25 cellular contexts compared by ENCODE assay signal in genomic region chr19:30082611-30083010, GRCh38.
"Had no signal": no experiment of that assay in that cellular context is flagged by ENCODE, and none has a peak within 500 bp of the region (broad histone marks: within the 10 kb centered on the region; RNA-seq: fewer than 3 reads in every experiment).

No MANE protein-coding gene starts in this region.

- ATAC-seq: foreskin keratinocyte; gastroesophageal sphincter; left colon; mucosa of descending colon; natural killer cell treated with Interleukin-12 subunit alpha and Interleukin-12 subunit beta and Interleukin-15 and Interleukin-18, amount 100 ng/mL, for 72 hours; pancreas; stimulated activated memory B cell treated with anti-CD40 and anti-IgM and Interleukin-4, amounts not matched to agents 10 μg/mL and 1 μg/mL and 100 μg/mL, for 72 hours; stimulated activated naive CD8-positive, alpha-beta T cell treated with anti-CD3 and anti-CD28 coated beads, Interleukin-15, Interleukin-2, amounts not matched to agents 100 U/mL and 50 U/mL, for 24 hours had no signal

- H3K27ac Mint-ChIP-seq: memory B cell; naive B cell; natural killer cell treated with Interleukin-12 subunit alpha and Interleukin-12 subunit beta and Interleukin-15 and Interleukin-18, amount 100 ng/mL, for 72 hours; stimulated activated memory B cell treated with anti-CD40 and anti-IgM and Interleukin-4, amounts not matched to agents 10 μg/mL and 1 μg/mL and 100 μg/mL, for 72 hours; type B pancreatic cell had no signal

- H3K4me3 Mint-ChIP-seq: central memory CD8-positive, alpha-beta T cell; memory B cell; naive B cell; natural killer cell treated with Interleukin-12 subunit alpha and Interleukin-12 subunit beta and Interleukin-15 and Interleukin-18, amount 100 ng/mL, for 72 hours; stimulated activated memory B cell treated with anti-CD40 and anti-IgM and Interleukin-4, amounts not matched to agents 10 μg/mL and 1 μg/mL and 100 μg/mL, for 72 hours; type B pancreatic cell had no signal

- H3K4me1 Mint-ChIP-seq: central memory CD8-positive, alpha-beta T cell; memory B cell; naive B cell; stimulated activated memory B cell treated with anti-CD40 and anti-IgM and Interleukin-4, amounts not matched to agents 10 μg/mL and 1 μg/mL and 100 μg/mL, for 72 hours had no signal

- H3K9me3 Mint-ChIP-seq: central memory CD8-positive, alpha-beta T cell; natural killer cell treated with Interleukin-12 subunit alpha and Interleukin-12 subunit beta and Interleukin-15 and Interleukin-18, amount 100 ng/mL, for 72 hours; stimulated activated memory B cell treated with anti-CD40 and anti-IgM and Interleukin-4, amounts not matched to agents 10 μg/mL and 1 μg/mL and 100 μg/mL, for 72 hours; type B pancreatic cell had no signal

- H3K36me3 Mint-ChIP-seq: memory B cell; naive B cell; natural killer cell treated with Interleukin-12 subunit alpha and Interleukin-12 subunit beta and Interleukin-15 and Interleukin-18, amount 100 ng/mL, for 72 hours; stimulated activated memory B cell treated with anti-CD40 and anti-IgM and Interleukin-4, amounts not matched to agents 10 μg/mL and 1 μg/mL and 100 μg/mL, for 72 hours; type B pancreatic cell had no signal

- H3K27ac ChIP-seq: coronary artery, esophagus muscularis mucosa, foreskin keratinocyte, gastroesophageal sphincter, heart left ventricle, hepatocyte, pancreas, right atrium auricular region, sigmoid colon, testis, tibial artery had no signal

- DNase-seq: dermis blood vessel endothelial cell; effector memory CD4-positive, alpha-beta T cell; foreskin keratinocyte; left colon; naive B cell; occipital lobe; sigmoid colon; stimulated activated CD4-positive, alpha-beta T cell treated with anti-CD3 and anti-CD28 coated beads, Interleukin-4, amount 100 ng/mL, for 4 hours; stimulated activated naive CD8-positive, alpha-beta T cell treated with anti-CD3 and anti-CD28 coated beads, Interleukin-15, Interleukin-2, amounts not matched to agents 100 U/mL and 50 U/mL, for 24 hours; substantia nigra; testis; tibial artery had no signal
